1 cellular context compared by ENCODE assay signal in genomic region chr4:152806492-152807125, GRCh38.
TF ChIP-seq lines count a peak whose summit lies in the region.

No MANE protein-coding gene starts in this region.

TF ChIP-seq in GM12878, 131 proteins besides CTCF, POLR2A, EP300 and RAD21 (continued from another document):
- TF ChIP-seq BRCA1 (IDR thresholded peaks at IDR 0.05; ENCODE audit: low read depth, low read length) (no peak), NBN (IDR thresholded peaks at IDR 0.05) (no peak), ESRRA (IDR thresholded peaks at IDR 0.05; ENCODE audit: low read length) (no peak), RB1 (IDR thresholded peaks at IDR 0.05; ENCODE audit: borderline replicate concordance) (no peak), NFIC (IDR thresholded peaks at IDR 0.05; ENCODE audit: low read depth, low read length) (no peak), POLR2AphosphoS2 (IDR thresholded peaks at IDR 0.05; ENCODE audit: low read depth, low read length) (no peak), DPF2 (IDR thresholded peaks at IDR 0.05) (no peak), KAT2A (conservative IDR thresholded peaks at IDR 0.05; ENCODE audit: control insufficient read depth, low read depth, low read length) (no peak), ZBTB11 (CRISPR knock-in tag; IDR thresholded peaks at IDR 0.05) (no peak), NFYA (IDR thresholded peaks at IDR 0.05; ENCODE audit: borderline replicate concordance, low read depth, low read length) (no peak), PBX3 (IDR thresholded peaks at IDR 0.05; ENCODE audit: insufficient replicate concordance, low read depth, low read length) (no peak), SRF (IDR thresholded peaks at IDR 0.05; ENCODE audit: low read depth in 2 of 2, low read length in 2 of 2) (no peak), SREBF1 (IDR thresholded peaks at IDR 0.05; ENCODE audit: low read length) (no peak), BMI1 (IDR thresholded peaks at IDR 0.05; ENCODE audit: borderline replicate concordance) (no peak)
- TF ChIP-seq, protein P1, sequence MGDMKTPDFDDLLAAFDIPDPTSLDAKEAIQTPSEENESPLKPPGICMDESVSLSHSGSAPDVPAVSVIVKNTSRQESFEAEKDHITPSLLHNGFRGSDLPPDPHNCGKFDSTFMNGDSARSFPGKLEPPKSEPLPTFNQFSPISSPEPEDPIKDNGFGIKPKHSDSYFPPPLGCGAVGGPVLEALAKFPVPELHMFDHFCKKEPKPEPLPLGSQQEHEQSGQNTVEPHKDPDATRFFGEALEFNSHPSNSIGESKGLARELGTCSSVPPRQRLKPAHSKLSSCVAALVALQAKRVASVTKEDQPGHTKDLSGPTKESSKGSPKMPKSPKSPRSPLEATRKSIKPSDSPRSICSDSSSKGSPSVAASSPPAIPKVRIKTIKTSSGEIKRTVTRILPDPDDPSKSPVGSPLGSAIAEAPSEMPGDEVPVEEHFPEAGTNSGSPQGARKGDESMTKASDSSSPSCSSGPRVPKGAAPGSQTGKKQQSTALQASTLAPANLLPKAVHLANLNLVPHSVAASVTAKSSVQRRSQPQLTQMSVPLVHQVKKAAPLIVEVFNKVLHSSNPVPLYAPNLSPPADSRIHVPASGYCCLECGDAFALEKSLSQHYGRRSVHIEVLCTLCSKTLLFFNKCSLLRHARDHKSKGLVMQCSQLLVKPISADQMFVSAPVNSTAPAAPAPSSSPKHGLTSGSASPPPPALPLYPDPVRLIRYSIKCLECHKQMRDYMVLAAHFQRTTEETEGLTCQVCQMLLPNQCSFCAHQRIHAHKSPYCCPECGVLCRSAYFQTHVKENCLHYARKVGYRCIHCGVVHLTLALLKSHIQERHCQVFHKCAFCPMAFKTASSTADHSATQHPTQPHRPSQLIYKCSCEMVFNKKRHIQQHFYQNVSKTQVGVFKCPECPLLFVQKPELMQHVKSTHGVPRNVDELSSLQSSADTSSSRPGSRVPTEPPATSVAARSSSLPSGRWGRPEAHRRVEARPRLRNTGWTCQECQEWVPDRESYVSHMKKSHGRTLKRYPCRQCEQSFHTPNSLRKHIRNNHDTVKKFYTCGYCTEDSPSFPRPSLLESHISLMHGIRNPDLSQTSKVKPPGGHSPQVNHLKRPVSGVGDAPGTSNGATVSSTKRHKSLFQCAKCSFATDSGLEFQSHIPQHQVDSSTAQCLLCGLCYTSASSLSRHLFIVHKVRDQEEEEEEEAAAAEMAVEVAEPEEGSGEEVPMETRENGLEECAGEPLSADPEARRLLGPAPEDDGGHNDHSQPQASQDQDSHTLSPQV (IDR thresholded peaks at IDR 0.05): no peak
- TF ChIP-seq, protein P2, sequence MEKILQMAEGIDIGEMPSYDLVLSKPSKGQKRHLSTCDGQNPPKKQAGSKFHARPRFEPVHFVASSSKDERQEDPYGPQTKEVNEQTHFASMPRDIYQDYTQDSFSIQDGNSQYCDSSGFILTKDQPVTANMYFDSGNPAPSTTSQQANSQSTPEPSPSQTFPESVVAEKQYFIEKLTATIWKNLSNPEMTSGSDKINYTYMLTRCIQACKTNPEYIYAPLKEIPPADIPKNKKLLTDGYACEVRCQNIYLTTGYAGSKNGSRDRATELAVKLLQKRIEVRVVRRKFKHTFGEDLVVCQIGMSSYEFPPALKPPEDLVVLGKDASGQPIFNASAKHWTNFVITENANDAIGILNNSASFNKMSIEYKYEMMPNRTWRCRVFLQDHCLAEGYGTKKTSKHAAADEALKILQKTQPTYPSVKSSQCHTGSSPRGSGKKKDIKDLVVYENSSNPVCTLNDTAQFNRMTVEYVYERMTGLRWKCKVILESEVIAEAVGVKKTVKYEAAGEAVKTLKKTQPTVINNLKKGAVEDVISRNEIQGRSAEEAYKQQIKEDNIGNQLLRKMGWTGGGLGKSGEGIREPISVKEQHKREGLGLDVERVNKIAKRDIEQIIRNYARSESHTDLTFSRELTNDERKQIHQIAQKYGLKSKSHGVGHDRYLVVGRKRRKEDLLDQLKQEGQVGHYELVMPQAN (conservative IDR thresholded peaks at IDR 0.05): no peak
